Comparison of ENCODE assay signal across 17 cellular contexts in the genomic region with DNA sequence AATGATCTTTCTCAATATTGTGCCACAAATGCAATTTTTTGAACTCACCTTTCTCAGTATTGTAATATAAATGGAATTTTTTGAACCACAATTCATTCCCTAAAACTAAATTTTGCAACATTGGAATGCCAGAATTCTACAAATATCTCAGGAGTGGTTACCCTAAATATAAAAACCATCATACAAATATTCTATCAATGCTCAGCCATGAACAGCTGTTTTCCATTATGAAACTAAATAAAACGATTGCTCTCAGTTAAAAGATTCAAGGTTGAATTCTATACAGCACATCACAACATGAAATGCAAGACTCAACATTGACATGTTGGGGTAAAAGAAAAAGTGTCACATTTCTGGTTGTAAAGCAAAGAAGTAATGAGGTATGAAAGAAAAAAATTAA.
DNase-seq lines count a peak whose midpoint lies in the region; ATAC-seq and TF ChIP-seq lines count a peak whose summit lies in the region.
"Had no signal": no experiment of that assay in that cellular context is flagged by ENCODE, and none has a peak within 500 bp of the region (broad histone marks: within the 10 kb centered on the region; RNA-seq: fewer than 3 reads in every experiment).

No MANE protein-coding gene starts in this region.

- H3K36me3 Mint-ChIP-seq in chondrocyte (ENCODE audit: low read depth) = no peaks in the 10 kb centered on the region
- no peaks in the 10 kb centered on the region for H3K36me3 Mint-ChIP-seq in nephron (ENCODE audit: low read depth)
- H3K36me3 Mint-ChIP-seq: CD14-positive monocyte; CD8-positive, alpha-beta T cell had no signal

- H3K4me3 ChIP-seq in SJSA1 = no peak overlapping the region

- ATAC-seq in HG02870 (IDR thresholded peaks at IDR 0.05; ENCODE audit: unreplicated experiment) = no peak
- ATAC-seq: CD8-positive, alpha-beta T cell; HepG2 had no signal

- peak overlapping the region; percentile 95 for H3K27ac Mint-ChIP-seq in chondrocyte (ENCODE audit: unreplicated experiment)
- peak overlapping the region; percentile 87 to 97 (median 95) for H3K27ac Mint-ChIP-seq in nephron
- H3K27ac Mint-ChIP-seq: CD14-positive monocyte; CD8-positive, alpha-beta T cell; H9 had no signal

- H3K36me3 ChIP-seq in SJSA1 = no peaks in the 10 kb centered on the region

- no peaks in the 10 kb centered on the region for H3K27me3 ChIP-seq in SJSA1 (replicated peaks)

- no peaks in the 10 kb centered on the region for H3K9me3 ChIP-seq in SJSA1 (replicated peaks)

- H3K27ac ChIP-seq in SJSA1 = peak overlapping the region; percentile 55; the same call in 1 of the 2 replicates

- H3K4me1 Mint-ChIP-seq in chondrocyte (ENCODE audit: low read depth) (peaks cover 88% of the 10 kb centered on the region), nephron (peaks cover 61% of the 10 kb centered on the region)
- H3K4me1 Mint-ChIP-seq: CD14-positive monocyte had no signal

- DNase-seq in GM03348 (ENCODE audit: low spot score) (peak; percentile 64), SJSA1 (ENCODE audit: low read depth in 1 of 2, low spot score in 2 of 2) (no peak), chondrocyte (ENCODE audit: low spot score) (no peak), NCI-H2227 treated with DMSO at 0.1 percent for 48 hours (lab: John Stamatoyannopoulos, UW) (no peak), superior temporal gyrus (ENCODE audit: extremely low spot score) (no peak), SHP77 (lab: John Stamatoyannopoulos, UW) (no peak)
- DNase-seq: CD8-positive, alpha-beta T cell; COR-L47; DMS153; DMS79 treated with DMSO at 0.1 percent for 48 hours; EL; GOT3; H9 had no signal

- H3K4me3 Mint-ChIP-seq in chondrocyte (ENCODE audit: unreplicated experiment) (no peak overlapping the region), nephron (peak overlapping the region in 1 of 3 experiments; percentile 32)
- H3K4me3 Mint-ChIP-seq: CD14-positive monocyte; CD8-positive, alpha-beta T cell; H9 had no signal

- H3K27me3 Mint-ChIP-seq in chondrocyte (ENCODE audit: low read depth) = no peaks in the 10 kb centered on the region
- no peaks in the 10 kb centered on the region for H3K27me3 Mint-ChIP-seq in nephron (ENCODE audit: low read depth)

- peaks cover 54% of the 10 kb centered on the region for H3K4me1 ChIP-seq in SJSA1 (replicated peaks)

- TF ChIP-seq CTCF in chondrocyte (IDR thresholded peaks at IDR 0.05) = no peak
- TF ChIP-seq CTCF in nephron (IDR thresholded peaks at IDR 0.05; ENCODE audit: unreplicated experiment in 3 of 3) = no peak

- no peaks in the 10 kb centered on the region for H3K9me3 Mint-ChIP-seq in chondrocyte (ENCODE audit: low read depth)
- no peaks in the 10 kb centered on the region for H3K9me3 Mint-ChIP-seq in nephron
- H3K9me3 Mint-ChIP-seq: CD8-positive, alpha-beta T cell; H9 had no signal
